In genomic region chr10:47986413-47987230, GRCh38 we compare ENCODE assay signal across 11 cellular contexts. TPM values are rescaled to one million over a fixed set of nuclear protein-coding genes. Genes with fewer than 3 reads are reported as not detected.
DNase-seq lines count a peak whose midpoint lies in the region; ATAC-seq and TF ChIP-seq lines count a peak whose summit lies in the region.
"Not testable (repeated sequence)": the region's sequence is repeated elsewhere in the genome, so short reads cannot be mapped to it uniquely, and the experiment has no call there.
"Had no signal": no experiment of that assay in that cellular context is flagged by ENCODE, and none has a peak within 500 bp of the region (broad histone marks: within the 10 kb centered on the region; RNA-seq: fewer than 3 reads in every experiment).

No MANE protein-coding gene starts in this region.

- not testable (repeated sequence) for H3K4me1 ChIP-seq in DND-41 (ENCODE audit: insufficient read depth, low read length); lower lobe of right lung; parathyroid adenoma; upper lobe of left lung

- not testable (repeated sequence) for H3K27me3 ChIP-seq in DND-41 (ENCODE audit: insufficient read depth, low read length, poor library complexity); lower lobe of right lung (ENCODE audit: low read depth); parathyroid adenoma (ENCODE audit: control insufficient read depth, insufficient read depth, low read length); upper lobe of left lung

- TF ChIP-seq EP300 in upper lobe of left lung (IDR thresholded peaks at IDR 0.05): not testable (repeated sequence)

- not testable (repeated sequence) for H3K4me1 Mint-ChIP-seq in T-helper 17 cell

- H3K4me3 Mint-ChIP-seq in T-helper 17 cell: not testable (repeated sequence)

- H3K27me3 Mint-ChIP-seq in T-helper 17 cell: not testable (repeated sequence)

- TF ChIP-seq CTCF in DND-41 (IDR thresholded peaks at IDR 0.05; ENCODE audit: borderline replicate concordance, extremely low read depth, low read length, poor library complexity, severe bottlenecking); upper lobe of left lung (IDR thresholded peaks at IDR 0.05): not testable (repeated sequence)
- TF ChIP-seq CTCF in astrocyte of the cerebellum (IDR thresholded peaks at IDR 0.05; ENCODE audit: low read depth, low read length, missing control alignments): peak; percentile 21
- peak; percentile 7 for TF ChIP-seq CTCF in lower lobe of right lung (IDR thresholded peaks at IDR 0.05)
- TF ChIP-seq CTCF in parathyroid adenoma (IDR thresholded peaks at IDR 0.05): peak; percentile 7

- WGBS in upper lobe of left lung, 2 donors: 9 to 12% methylated on average over 5 to 8 of the region's 49 CpGs

- ATAC-seq in DND-41 (ENCODE audit: insufficient read depth, low read depth) (peak; percentile 89), HG02870 (IDR thresholded peaks at IDR 0.05; ENCODE audit: unreplicated experiment) (peak; percentile 58), T-helper 17 cell (peak; percentile 55), Right ventricle myocardium inferior (peak; percentile 86), lower lobe of right lung (peak; percentile 78 to 87), upper lobe of left lung (ENCODE audit: low FRiP score in 2 of 2) (peak; percentile 79 to 89)

- not testable (repeated sequence) for H4K20me1 ChIP-seq in DND-41 (ENCODE audit: insufficient read depth, low read length)

- not testable (repeated sequence) for H3K9ac ChIP-seq in DND-41 (ENCODE audit: low read depth, low read length); parathyroid adenoma

- peak; percentile 10 for DNase-seq in DND-41
- DNase-seq in T-helper 17 cell; astrocyte of the cerebellum (ENCODE audit: low read depth); Right ventricle myocardium inferior (ENCODE audit: missing footprints); lower lobe of right lung; upper lobe of left lung: not testable (repeated sequence)

- not testable (repeated sequence) for H3K36me3 ChIP-seq in DND-41 (ENCODE audit: insufficient read depth, low read length); lower lobe of right lung; parathyroid adenoma (ENCODE audit: control insufficient read depth, insufficient read depth, low read length); upper lobe of left lung

- not testable (repeated sequence) for H2AFZ ChIP-seq in DND-41 (ENCODE audit: low read depth, low read length)
- peak overlapping the region; percentile 33 for H2AFZ ChIP-seq in parathyroid adenoma

- not testable (repeated sequence) for TF ChIP-seq POLR2A in upper lobe of left lung (IDR thresholded peaks at IDR 0.05)

- not testable (repeated sequence) for H3K27ac ChIP-seq in DND-41 (ENCODE audit: low read length); lower lobe of right lung; parathyroid adenoma; upper lobe of left lung

- not testable (repeated sequence) for H3K27ac Mint-ChIP-seq in T-helper 17 cell

- in situ Hi-C loops in astrocyte of the cerebellum (cut with HindIII; ENCODE audit: low sequenced_read_pairs): not testable (repeated sequence)

- H3K4me3 ChIP-seq in DND-41 (ENCODE audit: low read depth in 1 of 2, low read length in 2 of 2); astrocyte of the cerebellum (ENCODE audit: low read depth, low read length); lower lobe of right lung; parathyroid adenoma (ENCODE audit: low read depth, low read length); upper lobe of left lung: not testable (repeated sequence)

- H3K79me2 ChIP-seq in DND-41 (ENCODE audit: insufficient read depth, low read length); parathyroid adenoma: not testable (repeated sequence)

- H3K4me2 ChIP-seq in DND-41 (ENCODE audit: insufficient read depth, low read length): peak overlapping the region; percentile 48; the same call in 1 of the 2 replicates
- not testable (repeated sequence) for H3K4me2 ChIP-seq in parathyroid adenoma (ENCODE audit: low read length)

- intact Hi-C loops in Right ventricle myocardium inferior (cut with DNase I); lower lobe of right lung (cut with DNase I): not testable (repeated sequence)

- not testable (repeated sequence) for H3K9me3 ChIP-seq in DND-41 (ENCODE audit: insufficient read depth, low read length, severe bottlenecking); T-helper 17 cell (ENCODE audit: control insufficient read depth, low read length, poor library complexity, severe bottlenecking); lower lobe of right lung; parathyroid adenoma (ENCODE audit: control insufficient read depth, low read length); upper lobe of left lung

- H3K36me3 Mint-ChIP-seq in T-helper 17 cell (ENCODE audit: low read depth): not testable (repeated sequence)

RNA-seq across cellular contexts. Expression of gene FAM25C, which starts 13.0 kb away (rescaled TPM):
- total RNA-seq in T-helper 17 cell (not detected), Right ventricle myocardium inferior (not detected), lower lobe of right lung (not detected), upper lobe of left lung (not detected)
- total RNA-seq: H4, RPMI7951, subcutaneous adipose tissue had no signal
